Comparison of ENCODE assay signal across 8 cellular contexts in the genomic region with DNA sequence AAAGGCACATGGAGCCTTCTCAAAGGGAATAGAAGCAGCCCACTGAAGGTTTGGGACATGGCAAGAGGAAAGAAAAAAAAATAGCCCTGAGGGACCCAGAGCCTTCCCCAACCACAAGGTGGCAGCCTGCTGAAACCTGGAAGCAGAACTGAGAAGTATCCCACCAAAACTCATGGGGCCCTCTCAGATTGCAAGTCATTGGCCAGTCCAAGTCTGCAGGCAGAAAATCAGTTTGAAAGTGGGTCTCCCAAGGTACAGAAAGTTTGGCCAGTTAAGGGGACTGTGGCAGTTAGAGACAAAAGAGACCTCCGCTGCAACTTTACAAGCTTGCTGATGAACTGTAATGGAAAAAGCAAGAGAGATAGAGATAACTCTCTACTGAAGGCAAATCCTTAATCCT.
DNase-seq lines count a peak whose midpoint lies in the region; ATAC-seq and TF ChIP-seq lines count a peak whose summit lies in the region.

No MANE protein-coding gene starts in this region.

- H3K36me3 Mint-ChIP-seq in mesothelial cell of epicardium: peaks cover 15% of the 10 kb centered on the region

- no peaks in the 10 kb centered on the region for H3K4me1 ChIP-seq in smooth muscle cell (ENCODE audit: low read depth)

- peak; percentile 86 for ATAC-seq in HG02798 (IDR thresholded peaks at IDR 0.05; ENCODE audit: poor library complexity, unreplicated experiment)

- H3K4me3 Mint-ChIP-seq in mesothelial cell of epicardium: no peak overlapping the region

- H3K27ac ChIP-seq in smooth muscle cell (ENCODE audit: low read depth): no peak overlapping the region

- H3K9me3 Mint-ChIP-seq in mesothelial cell of epicardium: peaks cover 17% of the 10 kb centered on the region

- WGBS in smooth muscle cell (ENCODE audit: low lambda C conversion rate): 63% methylated on average over 1 of the region's 1 CpG

- DNase-seq in activated gamma-delta T cell treated with Interleukin-2 at 50 U/mL for 16 hours (peak; percentile 37), activated gamma-delta T cell (lab: John Stamatoyannopoulos, UW) (no peak), NCI-H748 treated with DMSO at 0.1 percent for 48 hours (lab: John Stamatoyannopoulos, UW) (peak; percentile 4), fibroblast of villous mesenchyme (ENCODE audit: low read depth) (peak; percentile 54), smooth muscle cell (lab: John Stamatoyannopoulos, UW; ENCODE audit: unreplicated experiment) (no peak), mesothelial cell of epicardium (ENCODE audit: low spot score in 2 of 2, unreplicated experiment in 2 of 2) (no peak)
- DNase-seq in activated CD8-positive, alpha-beta memory T cell treated with anti-CD3 and anti-CD28 coated beads, Interleukin-2, amount 50 U/mL, for 1 hour (ENCODE audit: extremely low read depth): peak; percentile 17

- TF ChIP-seq CTCF in fibroblast of villous mesenchyme (IDR thresholded peaks at IDR 0.05; ENCODE audit: insufficient read depth, low read depth, low read length) (peak; percentile 73), smooth muscle cell (IDR thresholded peaks at IDR 0.05; ENCODE audit: borderline replicate concordance, insufficient read depth, poor library complexity, severe bottlenecking) (peak; percentile 42), mesothelial cell of epicardium (IDR thresholded peaks at IDR 0.05; ENCODE audit: unreplicated experiment) (no peak)

- no peak overlapping the region for H3K27ac Mint-ChIP-seq in mesothelial cell of epicardium

- no peak overlapping the region for H2AFZ ChIP-seq in smooth muscle cell (ENCODE audit: low read depth)

- H3K79me2 ChIP-seq in smooth muscle cell (ENCODE audit: low read depth): no peaks in the 10 kb centered on the region

- H3K27me3 ChIP-seq in smooth muscle cell (ENCODE audit: low read depth): no peaks in the 10 kb centered on the region

- H3F3A ChIP-seq in smooth muscle cell (ENCODE audit: low read depth): no peaks in the 10 kb centered on the region

- no peaks in the 10 kb centered on the region for H3K36me3 ChIP-seq in smooth muscle cell (ENCODE audit: low read depth)

- peaks cover 29% of the 10 kb centered on the region for H3K4me1 Mint-ChIP-seq in mesothelial cell of epicardium

- no peak overlapping the region for H3K4me2 ChIP-seq in smooth muscle cell

- no peak overlapping the region for H3K9ac ChIP-seq in smooth muscle cell (ENCODE audit: low read depth)

- H3K9me3 ChIP-seq in smooth muscle cell (replicated peaks; ENCODE audit: low read depth): no peaks in the 10 kb centered on the region

- peaks cover 36% of the 10 kb centered on the region for H4K20me1 ChIP-seq in smooth muscle cell (ENCODE audit: low read depth)

- H3K4me3 ChIP-seq in fibroblast of villous mesenchyme (ENCODE audit: low read depth, low read length) (no peak overlapping the region), smooth muscle cell (no peak overlapping the region)

- no peaks in the 10 kb centered on the region for H3K27me3 Mint-ChIP-seq in mesothelial cell of epicardium (ENCODE audit: low read depth)

Comparison
In these comparisons a context has a peak if more than half of its experiments do, and no peak if none do; other contexts are left out.
1. DNase-seq: peak in activated gamma-delta T cell treated with Interleukin-2 at 50 U/mL for 16 hours (single experiment), NCI-H748 treated with DMSO at 0.1 percent for 48 hours (single experiment), activated CD8-positive, alpha-beta memory T cell treated with anti-CD3 and anti-CD28 coated beads, Interleukin-2, amount 50 U/mL, for 1 hour (single experiment) and fibroblast of villous mesenchyme (single experiment); none in activated gamma-delta T cell (single experiment), smooth muscle cell (single experiment) and mesothelial cell of epicardium (0 of 2).